In the genomic region with DNA sequence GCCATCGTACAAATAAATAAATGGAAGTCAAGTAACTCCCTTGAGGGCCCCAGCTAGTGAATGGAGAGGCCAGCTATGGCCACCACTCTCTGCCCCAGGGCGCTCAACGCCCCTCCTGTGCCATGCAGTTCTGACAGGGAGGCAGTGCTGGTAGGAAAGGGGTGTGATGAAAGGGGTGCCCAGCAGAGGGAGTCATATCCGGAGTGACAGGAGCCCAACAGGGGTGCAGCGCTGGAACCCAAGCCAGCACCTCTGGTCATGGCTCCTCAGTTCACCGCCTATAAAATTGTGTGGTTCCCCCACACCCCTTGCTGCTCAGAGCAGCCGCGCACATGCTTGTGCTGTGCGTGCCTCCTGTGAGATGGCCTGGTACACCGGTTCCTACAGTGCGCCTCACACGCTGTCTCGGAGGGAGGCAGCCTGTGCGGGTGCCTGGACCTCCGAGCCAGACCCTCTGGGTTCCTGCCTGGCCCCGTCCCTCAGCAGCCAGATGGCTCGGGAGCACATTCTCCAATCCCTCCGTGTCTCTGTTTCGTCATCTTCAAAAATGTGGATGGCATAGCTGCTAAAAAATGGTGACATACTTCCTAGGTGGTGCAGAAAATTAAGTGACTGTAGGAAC, we compare ENCODE assay signal across 11 cellular contexts.
A peak's percentile ranks its signal among the peaks of the same experiment; 100 is the strongest.
DNase-seq lines count a peak whose midpoint lies in the region; ATAC-seq and TF ChIP-seq lines count a peak whose summit lies in the region.
"Had no signal": no experiment of that assay in that cellular context is flagged by ENCODE, and none has a peak within 500 bp of the region (broad histone marks: within the 10 kb centered on the region; RNA-seq: fewer than 3 reads in every experiment).

No MANE protein-coding gene starts in this region.

- no peak for DNase-seq in GM06990 (ENCODE audit: extremely low read depth, insufficient read length)
- DNase-seq in choroid plexus epithelial cell (ENCODE audit: low read depth), result no peak
- no peak for DNase-seq in neural crest cell (ENCODE audit: low read depth, low spot score)
- no peak for DNase-seq in DMS153 (lab: John Stamatoyannopoulos, UW)
- DNase-seq in RKO (ENCODE audit: low spot score), result no peak
- DNase-seq in medulla oblongata (ENCODE audit: extremely low spot score), result no peak
- DNase-seq: activated CD8-positive, alpha-beta memory T cell treated with anti-CD3 and anti-CD28 coated beads, Interleukin-2, amount 50 U/mL, for 48 hours; NCI-H1417 treated with DMSO at 0.1 percent for 48 hours; tibial artery had no signal

- H3K4me2 ChIP-seq in Loucy (ENCODE audit: low read depth, low read length, poor library complexity, severe bottlenecking), result no peak overlapping the region

- TF ChIP-seq CTCF in GM06990 (IDR thresholded peaks at IDR 0.05; ENCODE audit: insufficient read depth, low read length, poor library complexity, severe bottlenecking) (peak; percentile 17), Loucy (conservative IDR thresholded peaks at IDR 0.05; ENCODE audit: low read length) (peak; percentile 14; the same call in 1 of the 2 replicates), choroid plexus epithelial cell (conservative IDR thresholded peaks at IDR 0.05; ENCODE audit: low read depth, low read length) (peak; percentile 50), neural crest cell (conservative IDR thresholded peaks at IDR 0.05) (peak; percentile 38)

- H3K36me3 Mint-ChIP-seq in neural crest cell (ENCODE audit: low read depth), result no peaks in the 10 kb centered on the region

- H3F3A ChIP-seq in Loucy (ENCODE audit: low read depth), result no peaks in the 10 kb centered on the region

- no peak overlapping the region for H3K4me3 Mint-ChIP-seq in neural crest cell

- no peaks in the 10 kb centered on the region for H3K4me1 ChIP-seq in Loucy (ENCODE audit: insufficient read depth, low read length, poor library complexity, severe bottlenecking)

- H3K9me3 Mint-ChIP-seq in neural crest cell, result no peaks in the 10 kb centered on the region

- peaks cover 9% of the 10 kb centered on the region for H3K4me1 Mint-ChIP-seq in neural crest cell

- H3K4me3 ChIP-seq in GM06990 (replicated peaks; ENCODE audit: low read depth, low read length), result no peak overlapping the region
- H3K4me3 ChIP-seq in Loucy (ENCODE audit: low read length, poor library complexity, severe bottlenecking), result no peak overlapping the region
- no peak overlapping the region for H3K4me3 ChIP-seq in choroid plexus epithelial cell (ENCODE audit: low read depth, low read length)
- H3K4me3 ChIP-seq: tibial artery had no signal

- H3K79me2 ChIP-seq in Loucy (ENCODE audit: insufficient read depth, low read length), result no peaks in the 10 kb centered on the region

- H2AFZ ChIP-seq in Loucy (ENCODE audit: low read length), result no peak overlapping the region

- H3K27me3 ChIP-seq in GM06990 (replicated peaks; ENCODE audit: control insufficient read depth, insufficient read depth, low read length) (no peaks in the 10 kb centered on the region), Loucy (ENCODE audit: insufficient read depth, low read length, poor library complexity, severe bottlenecking) (no peaks in the 10 kb centered on the region)
- H3K27me3 ChIP-seq: tibial artery had no signal

- H3K36me3 ChIP-seq in GM06990 (ENCODE audit: control insufficient read depth, insufficient read depth, low read length), result no peaks in the 10 kb centered on the region
- H3K36me3 ChIP-seq in Loucy (ENCODE audit: insufficient read depth, low read length), result no peaks in the 10 kb centered on the region

- ATAC-seq in GM21737 (IDR thresholded peaks at IDR 0.05; ENCODE audit: unreplicated experiment), result no peak

- 0 out of 2 replicates have a peak, but pooled peaks cover 5% of the 10 kb centered on the region for H3K9me3 ChIP-seq in Loucy (ENCODE audit: insufficient read depth, low read depth, low read length)
- H3K9me3 ChIP-seq: tibial artery had no signal

- H4K20me1 ChIP-seq in Loucy (ENCODE audit: insufficient read depth, low read length, poor library complexity, severe bottlenecking), result no peaks in the 10 kb centered on the region

- no peak overlapping the region for H3K9ac ChIP-seq in Loucy (ENCODE audit: low read depth, low read length, poor library complexity, severe bottlenecking)

- no peak overlapping the region for H3K27ac Mint-ChIP-seq in neural crest cell (ENCODE audit: unreplicated experiment)

- no peaks in the 10 kb centered on the region for H3K9me2 ChIP-seq in Loucy (replicated peaks; ENCODE audit: low read depth, low read length)

- no peaks in the 10 kb centered on the region for H3K27me3 Mint-ChIP-seq in neural crest cell (ENCODE audit: low read depth)
